8 cellular contexts compared by ENCODE assay signal in the genomic region with DNA sequence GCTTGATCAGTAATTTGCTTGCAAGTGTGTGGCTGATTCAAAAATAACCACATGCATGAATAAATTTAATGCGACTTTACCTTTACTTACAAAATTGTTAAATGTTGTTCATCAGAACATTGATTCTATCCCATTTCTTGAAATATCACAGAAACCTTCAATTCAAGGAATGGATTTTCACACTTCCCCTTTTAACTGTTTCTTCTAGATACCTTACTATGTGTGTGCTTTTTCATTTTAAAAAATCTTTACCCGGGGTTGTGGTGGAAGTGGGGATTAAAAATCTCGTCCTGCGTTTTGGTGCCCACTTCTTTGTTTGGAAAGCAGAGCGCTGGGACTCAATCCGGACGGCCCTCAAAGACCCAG. TPM values are rescaled to one million over a fixed set of nuclear protein-coding genes. Genes with fewer than 3 reads are reported as not detected.
DNase-seq lines count a peak whose midpoint lies in the region; ATAC-seq, FAIRE-seq and TF ChIP-seq lines count a peak whose summit lies in the region.
"Had no signal": no experiment of that assay in that cellular context is flagged by ENCODE, and none has a peak within 500 bp of the region (broad histone marks: within the 10 kb centered on the region; RNA-seq: fewer than 3 reads in every experiment).

No MANE protein-coding gene starts in this region.

- H3K9me3 ChIP-seq in kidney (ENCODE audit: control insufficient read depth in 1 of 2, low read length in 2 of 2) = no peaks in the 10 kb centered on the region
- H3K9me3 ChIP-seq in suprapubic skin = no peaks in the 10 kb centered on the region

- no peak for TF ChIP-seq EP300 in suprapubic skin (IDR thresholded peaks at IDR 0.05)

- CTCF ChIA-PET in WTC11 (lab: Charles Lee) = no interaction called here

- H3K4me1 ChIP-seq in kidney (ENCODE audit: control insufficient read depth in 1 of 2, insufficient read depth in 1 of 2, low read depth in 1 of 2, low read length in 2 of 2) = peaks cover 2 to 4% of the 10 kb centered on the region in 2 donors
- peaks cover 16% of the 10 kb centered on the region for H3K4me1 ChIP-seq in suprapubic skin

- H3K4me1 Mint-ChIP-seq in WTC11 = peaks cover 29% of the 10 kb centered on the region

- peak overlapping the region; percentile 91 for H3K4me3 Mint-ChIP-seq in WTC11

- no peak for DNase-seq in WTC11 (ENCODE audit: low spot score)
- no peak for DNase-seq in kidney
- no peak for DNase-seq in suprapubic skin (ENCODE audit: low spot score in 2 of 2)
- no peak for DNase-seq in iPS-NIHi7 (ENCODE audit: extremely low spot score)
- DNase-seq in mucosa of gallbladder (ENCODE audit: low spot score) = no peak
- DNase-seq in activated CD4-positive, alpha-beta T cell treated with anti-CD3 and anti-CD28 coated beads, Interleukin-2, amount 50 U/mL, for 48 hours = no peak
- DNase-seq: amniotic stem cell had no signal

- TF ChIP-seq CTCF in WTC11 (IDR thresholded peaks at IDR 0.05) = no peak
- no peak for TF ChIP-seq CTCF in kidney (IDR thresholded peaks at IDR 0.05; ENCODE audit: borderline replicate concordance, extremely low read depth, insufficient read depth)
- no peak for TF ChIP-seq CTCF in suprapubic skin (IDR thresholded peaks at IDR 0.05)

- no peak overlapping the region for H3K27ac Mint-ChIP-seq in WTC11

- no peak for TF ChIP-seq POLR2A in suprapubic skin (IDR thresholded peaks at IDR 0.05)

- POLR2A ChIA-PET in WTC11 (lab: Charles Lee) = no interaction called here

- peaks cover 53% of the 10 kb centered on the region for H3K27me3 Mint-ChIP-seq in WTC11 (ENCODE audit: low read depth)

- peak overlapping the region; percentile 39 to 70 for H3K4me3 ChIP-seq in kidney (ENCODE audit: low read length in 2 of 2)
- H3K4me3 ChIP-seq in suprapubic skin = peak overlapping the region; percentile 54

- H3K9ac ChIP-seq in kidney (ENCODE audit: low read length in 2 of 2) = peak overlapping the region; percentile 11 to 68

- H3K27me3 ChIP-seq in suprapubic skin = no peaks in the 10 kb centered on the region

- ATAC-seq in GM21825 (IDR thresholded peaks at IDR 0.05; ENCODE audit: unreplicated experiment) = peak; percentile 6
- no peak for ATAC-seq in WTC11

- intact Hi-C loops in kidney (cut with DNase I) = no loop called here

- H3K36me3 ChIP-seq in kidney (ENCODE audit: control insufficient read depth in 1 of 2, insufficient read depth in 2 of 2, low read length in 2 of 2) (no peaks in the 10 kb centered on the region), suprapubic skin (no peaks in the 10 kb centered on the region)

- H3K27ac ChIP-seq in kidney (ENCODE audit: low read depth in 2 of 2, low read length in 2 of 2) = peak overlapping the region; percentile 81 to 88
- H3K27ac ChIP-seq in suprapubic skin = peak overlapping the region; percentile 75

- FAIRE-seq in kidney (lab: Jason Lieb, UNC) = no peak

- no peaks in the 10 kb centered on the region for H3K9me3 Mint-ChIP-seq in WTC11

- WGBS in suprapubic skin = 30% methylated on average over 7 of the region's 7 CpGs

- H3K36me3 Mint-ChIP-seq in WTC11 = no peaks in the 10 kb centered on the region

TF ChIP-seq in WTC11, 78 proteins besides CTCF, POLR2A, EP300 and RAD21 (continues in another document):
- TF ChIP-seq ATF1 (CRISPR knock-in tag; IDR thresholded peaks at IDR 0.05) = no peak
- no peak for TF ChIP-seq SMAD4 (CRISPR knock-in tag; IDR thresholded peaks at IDR 0.05)
- no peak for TF ChIP-seq SP1 (CRISPR knock-in tag; conservative IDR thresholded peaks at IDR 0.05)
- TF ChIP-seq, protein P1, sequence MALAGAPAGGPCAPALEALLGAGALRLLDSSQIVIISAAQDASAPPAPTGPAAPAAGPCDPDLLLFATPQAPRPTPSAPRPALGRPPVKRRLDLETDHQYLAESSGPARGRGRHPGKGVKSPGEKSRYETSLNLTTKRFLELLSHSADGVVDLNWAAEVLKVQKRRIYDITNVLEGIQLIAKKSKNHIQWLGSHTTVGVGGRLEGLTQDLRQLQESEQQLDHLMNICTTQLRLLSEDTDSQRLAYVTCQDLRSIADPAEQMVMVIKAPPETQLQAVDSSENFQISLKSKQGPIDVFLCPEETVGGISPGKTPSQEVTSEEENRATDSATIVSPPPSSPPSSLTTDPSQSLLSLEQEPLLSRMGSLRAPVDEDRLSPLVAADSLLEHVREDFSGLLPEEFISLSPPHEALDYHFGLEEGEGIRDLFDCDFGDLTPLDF (CRISPR knock-in tag; IDR thresholded peaks at IDR 0.05) = no peak
- no peak for TF ChIP-seq OVOL2 (CRISPR knock-in tag; IDR thresholded peaks at IDR 0.05; ENCODE audit: borderline replicate concordance)
- no peak for TF ChIP-seq ZNF416 (CRISPR knock-in tag; IDR thresholded peaks at IDR 0.05)
- TF ChIP-seq TP53 (CRISPR knock-in tag; IDR thresholded peaks at IDR 0.05) = no peak
- no peak for TF ChIP-seq ZNF121 (CRISPR knock-in tag; IDR thresholded peaks at IDR 0.05)
- no peak for TF ChIP-seq GABPB1 (CRISPR knock-in tag; IDR thresholded peaks at IDR 0.05)
- TF ChIP-seq, protein P2, sequence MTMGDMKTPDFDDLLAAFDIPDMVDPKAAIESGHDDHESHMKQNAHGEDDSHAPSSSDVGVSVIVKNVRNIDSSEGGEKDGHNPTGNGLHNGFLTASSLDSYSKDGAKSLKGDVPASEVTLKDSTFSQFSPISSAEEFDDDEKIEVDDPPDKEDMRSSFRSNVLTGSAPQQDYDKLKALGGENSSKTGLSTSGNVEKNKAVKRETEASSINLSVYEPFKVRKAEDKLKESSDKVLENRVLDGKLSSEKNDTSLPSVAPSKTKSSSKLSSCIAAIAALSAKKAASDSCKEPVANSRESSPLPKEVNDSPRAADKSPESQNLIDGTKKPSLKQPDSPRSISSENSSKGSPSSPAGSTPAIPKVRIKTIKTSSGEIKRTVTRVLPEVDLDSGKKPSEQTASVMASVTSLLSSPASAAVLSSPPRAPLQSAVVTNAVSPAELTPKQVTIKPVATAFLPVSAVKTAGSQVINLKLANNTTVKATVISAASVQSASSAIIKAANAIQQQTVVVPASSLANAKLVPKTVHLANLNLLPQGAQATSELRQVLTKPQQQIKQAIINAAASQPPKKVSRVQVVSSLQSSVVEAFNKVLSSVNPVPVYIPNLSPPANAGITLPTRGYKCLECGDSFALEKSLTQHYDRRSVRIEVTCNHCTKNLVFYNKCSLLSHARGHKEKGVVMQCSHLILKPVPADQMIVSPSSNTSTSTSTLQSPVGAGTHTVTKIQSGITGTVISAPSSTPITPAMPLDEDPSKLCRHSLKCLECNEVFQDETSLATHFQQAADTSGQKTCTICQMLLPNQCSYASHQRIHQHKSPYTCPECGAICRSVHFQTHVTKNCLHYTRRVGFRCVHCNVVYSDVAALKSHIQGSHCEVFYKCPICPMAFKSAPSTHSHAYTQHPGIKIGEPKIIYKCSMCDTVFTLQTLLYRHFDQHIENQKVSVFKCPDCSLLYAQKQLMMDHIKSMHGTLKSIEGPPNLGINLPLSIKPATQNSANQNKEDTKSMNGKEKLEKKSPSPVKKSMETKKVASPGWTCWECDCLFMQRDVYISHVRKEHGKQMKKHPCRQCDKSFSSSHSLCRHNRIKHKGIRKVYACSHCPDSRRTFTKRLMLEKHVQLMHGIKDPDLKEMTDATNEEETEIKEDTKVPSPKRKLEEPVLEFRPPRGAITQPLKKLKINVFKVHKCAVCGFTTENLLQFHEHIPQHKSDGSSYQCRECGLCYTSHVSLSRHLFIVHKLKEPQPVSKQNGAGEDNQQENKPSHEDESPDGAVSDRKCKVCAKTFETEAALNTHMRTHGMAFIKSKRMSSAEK (CRISPR knock-in tag; IDR thresholded peaks at IDR 0.05; ENCODE audit: borderline replicate concordance) = no peak
- TF ChIP-seq, protein P3, sequence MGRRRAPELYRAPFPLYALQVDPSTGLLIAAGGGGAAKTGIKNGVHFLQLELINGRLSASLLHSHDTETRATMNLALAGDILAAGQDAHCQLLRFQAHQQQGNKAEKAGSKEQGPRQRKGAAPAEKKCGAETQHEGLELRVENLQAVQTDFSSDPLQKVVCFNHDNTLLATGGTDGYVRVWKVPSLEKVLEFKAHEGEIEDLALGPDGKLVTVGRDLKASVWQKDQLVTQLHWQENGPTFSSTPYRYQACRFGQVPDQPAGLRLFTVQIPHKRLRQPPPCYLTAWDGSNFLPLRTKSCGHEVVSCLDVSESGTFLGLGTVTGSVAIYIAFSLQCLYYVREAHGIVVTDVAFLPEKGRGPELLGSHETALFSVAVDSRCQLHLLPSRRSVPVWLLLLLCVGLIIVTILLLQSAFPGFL (CRISPR knock-in tag; IDR thresholded peaks at IDR 0.05; ENCODE audit: borderline replicate concordance) = no peak
- no peak for TF ChIP-seq GTF2I (CRISPR knock-in tag; conservative IDR thresholded peaks at IDR 0.05)
- TF ChIP-seq, protein P4, sequence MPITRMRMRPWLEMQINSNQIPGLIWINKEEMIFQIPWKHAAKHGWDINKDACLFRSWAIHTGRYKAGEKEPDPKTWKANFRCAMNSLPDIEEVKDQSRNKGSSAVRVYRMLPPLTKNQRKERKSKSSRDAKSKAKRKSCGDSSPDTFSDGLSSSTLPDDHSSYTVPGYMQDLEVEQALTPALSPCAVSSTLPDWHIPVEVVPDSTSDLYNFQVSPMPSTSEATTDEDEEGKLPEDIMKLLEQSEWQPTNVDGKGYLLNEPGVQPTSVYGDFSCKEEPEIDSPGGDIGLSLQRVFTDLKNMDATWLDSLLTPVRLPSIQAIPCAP (CRISPR knock-in tag; IDR thresholded peaks at IDR 0.05) = no peak
- TF ChIP-seq SOX15 (CRISPR knock-in tag; IDR thresholded peaks at IDR 0.05) = no peak
- no peak for TF ChIP-seq NFYB (CRISPR knock-in tag; conservative IDR thresholded peaks at IDR 0.05; ENCODE audit: low read depth)
- TF ChIP-seq, protein P5, sequence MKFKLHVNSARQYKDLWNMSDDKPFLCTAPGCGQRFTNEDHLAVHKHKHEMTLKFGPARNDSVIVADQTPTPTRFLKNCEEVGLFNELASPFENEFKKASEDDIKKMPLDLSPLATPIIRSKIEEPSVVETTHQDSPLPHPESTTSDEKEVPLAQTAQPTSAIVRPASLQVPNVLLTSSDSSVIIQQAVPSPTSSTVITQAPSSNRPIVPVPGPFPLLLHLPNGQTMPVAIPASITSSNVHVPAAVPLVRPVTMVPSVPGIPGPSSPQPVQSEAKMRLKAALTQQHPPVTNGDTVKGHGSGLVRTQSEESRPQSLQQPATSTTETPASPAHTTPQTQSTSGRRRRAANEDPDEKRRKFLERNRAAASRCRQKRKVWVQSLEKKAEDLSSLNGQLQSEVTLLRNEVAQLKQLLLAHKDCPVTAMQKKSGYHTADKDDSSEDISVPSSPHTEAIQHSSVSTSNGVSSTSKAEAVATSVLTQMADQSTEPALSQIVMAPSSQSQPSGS (CRISPR knock-in tag; IDR thresholded peaks at IDR 0.05; ENCODE audit: borderline replicate concordance, low read depth) = no peak
- no peak for TF ChIP-seq JUN (CRISPR knock-in tag; IDR thresholded peaks at IDR 0.05)

RNA-seq across cellular contexts. Expression of a gene that starts 5.8 kb away (rescaled TPM):
- 1.4 to 3.6 TPM (median 1.7 TPM) in 3 replicates for total RNA-seq in WTC11 (2021)
- 75.4 TPM for total RNA-seq in kidney
- 5.3 TPM for polyA plus RNA-seq in kidney (ENCODE audit: insufficient read depth, low read depth, low replicate concordance)
- total RNA-seq in suprapubic skin = 10 to 100 TPM in 2 of 4 donors, 1 to 10 TPM in 2; 5.9 to 15.9 (median 10.1) TPM
- total RNA-seq in mucosa of gallbladder = 56.9 TPM
